In genomic region chr14:91330846-91331245, GRCh38 we compare ENCODE assay signal across 1 cellular context.
TF ChIP-seq lines count a peak whose summit lies in the region.

No MANE protein-coding gene starts in this region.

TF ChIP-seq in WTC11, 78 proteins besides CTCF, POLR2A, EP300 and RAD21 (continued from another document):
- TF ChIP-seq, protein P1, sequence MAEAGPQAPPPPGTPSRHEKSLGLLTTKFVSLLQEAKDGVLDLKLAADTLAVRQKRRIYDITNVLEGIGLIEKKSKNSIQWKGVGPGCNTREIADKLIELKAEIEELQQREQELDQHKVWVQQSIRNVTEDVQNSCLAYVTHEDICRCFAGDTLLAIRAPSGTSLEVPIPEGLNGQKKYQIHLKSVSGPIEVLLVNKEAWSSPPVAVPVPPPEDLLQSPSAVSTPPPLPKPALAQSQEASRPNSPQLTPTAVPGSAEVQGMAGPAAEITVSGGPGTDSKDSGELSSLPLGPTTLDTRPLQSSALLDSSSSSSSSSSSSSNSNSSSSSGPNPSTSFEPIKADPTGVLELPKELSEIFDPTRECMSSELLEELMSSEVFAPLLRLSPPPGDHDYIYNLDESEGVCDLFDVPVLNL (CRISPR knock-in tag; IDR thresholded peaks at IDR 0.05; ENCODE audit: borderline replicate concordance, low read depth), result no peak
